1 cellular context compared by ENCODE assay signal in the genomic region with DNA sequence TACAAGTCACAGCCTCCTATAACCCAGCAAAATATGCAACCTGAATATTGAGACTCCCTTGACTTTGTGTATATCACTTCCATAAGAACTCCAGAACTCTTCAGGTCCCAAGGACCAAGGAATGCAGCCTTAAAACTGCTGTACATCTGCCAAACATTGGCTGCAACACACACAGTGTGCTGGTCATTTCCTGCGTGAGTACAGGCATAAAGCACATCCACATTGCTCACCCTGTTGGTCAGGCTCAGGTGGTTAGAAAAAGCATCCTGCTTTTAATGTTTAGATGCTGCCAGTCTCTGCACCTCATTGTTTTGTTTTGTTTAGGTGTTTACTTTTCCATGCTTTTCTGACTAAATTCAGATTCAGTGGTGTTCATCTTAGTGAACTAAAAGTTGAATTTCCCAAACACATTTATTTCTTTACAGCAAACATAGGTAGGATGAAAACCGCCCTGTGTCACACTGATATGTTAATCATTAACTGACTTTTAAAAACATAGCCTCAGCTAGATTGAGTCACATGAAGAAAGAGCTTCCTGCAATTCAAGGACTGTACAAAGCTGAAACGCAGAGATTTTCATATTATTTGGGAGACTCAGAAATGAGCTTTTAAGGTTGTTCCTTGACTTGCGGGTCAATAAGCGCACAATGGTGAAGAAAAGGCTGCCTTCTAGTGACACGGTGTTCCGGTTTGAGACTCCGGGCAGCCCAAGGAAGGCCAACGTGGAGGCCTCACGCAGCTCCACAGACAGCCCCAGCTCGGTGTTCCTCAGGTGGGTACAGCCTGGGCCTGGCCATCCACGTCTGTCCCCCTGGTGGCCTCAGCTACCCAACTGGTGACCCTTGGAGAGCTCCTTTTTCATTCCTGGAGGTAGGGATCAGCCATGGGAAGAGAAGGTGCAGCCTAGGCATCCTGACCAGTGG.
A peak's percentile ranks its signal among the peaks of the same experiment; 100 is the strongest.
TF ChIP-seq lines count a peak whose summit lies in the region.

No MANE protein-coding gene starts in this region.

TF ChIP-seq in HepG2, 621 proteins besides CTCF, POLR2A, EP300 and RAD21 (continued from another document and continues in another):
- TF ChIP-seq, protein P1, sequence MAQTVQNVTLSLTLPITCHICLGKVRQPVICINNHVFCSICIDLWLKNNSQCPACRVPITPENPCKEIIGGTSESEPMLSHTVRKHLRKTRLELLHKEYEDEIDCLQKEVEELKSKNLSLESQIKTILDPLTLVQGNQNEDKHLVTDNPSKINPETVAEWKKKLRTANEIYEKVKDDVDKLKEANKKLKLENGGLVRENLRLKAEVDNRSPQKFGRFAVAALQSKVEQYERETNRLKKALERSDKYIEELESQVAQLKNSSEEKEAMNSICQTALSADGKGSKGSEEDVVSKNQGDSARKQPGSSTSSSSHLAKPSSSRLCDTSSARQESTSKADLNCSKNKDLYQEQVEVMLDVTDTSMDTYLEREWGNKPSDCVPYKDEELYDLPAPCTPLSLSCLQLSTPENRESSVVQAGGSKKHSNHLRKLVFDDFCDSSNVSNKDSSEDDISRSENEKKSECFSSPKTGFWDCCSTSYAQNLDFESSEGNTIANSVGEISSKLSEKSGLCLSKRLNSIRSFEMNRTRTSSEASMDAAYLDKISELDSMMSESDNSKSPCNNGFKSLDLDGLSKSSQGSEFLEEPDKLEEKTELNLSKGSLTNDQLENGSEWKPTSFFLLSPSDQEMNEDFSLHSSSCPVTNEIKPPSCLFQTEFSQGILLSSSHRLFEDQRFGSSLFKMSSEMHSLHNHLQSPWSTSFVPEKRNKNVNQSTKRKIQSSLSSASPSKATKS (CRISPR knock-in tag; IDR thresholded peaks at IDR 0.05) = no peak
- TF ChIP-seq ZNF382 (CRISPR knock-in tag; IDR thresholded peaks at IDR 0.05; ENCODE audit: borderline replicate concordance) (no peak), PPARG (CRISPR knock-in tag; conservative IDR thresholded peaks at IDR 0.05) (peak; percentile 29), HDAC2 (CRISPR knock-in tag; IDR thresholded peaks at IDR 0.05) (peak; percentile 9; the same call in 1 of the 2 replicates), ZNF205 (CRISPR knock-in tag; IDR thresholded peaks at IDR 0.05) (0 out of 2 replicates have a peak, but pooled peaks have one; percentile 57), ZNF256 (CRISPR knock-in tag; conservative IDR thresholded peaks at IDR 0.05) (no peak), NRL (CRISPR knock-in tag; IDR thresholded peaks at IDR 0.05; ENCODE audit: borderline replicate concordance) (no peak), SRF (IDR thresholded peaks at IDR 0.05; ENCODE audit: low read depth, low read length) (no peak), IKZF4 (CRISPR knock-in tag; IDR thresholded peaks at IDR 0.05; ENCODE audit: borderline replicate concordance, low read depth, not compliant biosample characterization) (no peak), KDM5B (CRISPR knock-in tag; IDR thresholded peaks at IDR 0.05; ENCODE audit: borderline replicate concordance) (peak; percentile 41; the same call in 1 of the 2 replicates), ZFP36L2 (CRISPR knock-in tag; IDR thresholded peaks at IDR 0.05) (no peak), POGZ (CRISPR knock-in tag; IDR thresholded peaks at IDR 0.05) (peak; percentile 44), ASH2L (IDR thresholded peaks at IDR 0.05; ENCODE audit: insufficient read length, low read depth, low read length) (peak; percentile 45), KAT2B (IDR thresholded peaks at IDR 0.05; ENCODE audit: borderline replicate concordance, low read depth, low read length) (no peak), SMAD1 (CRISPR knock-in tag; IDR thresholded peaks at IDR 0.05; ENCODE audit: borderline replicate concordance, low read depth) (no peak)
- TF ChIP-seq, protein P2, sequence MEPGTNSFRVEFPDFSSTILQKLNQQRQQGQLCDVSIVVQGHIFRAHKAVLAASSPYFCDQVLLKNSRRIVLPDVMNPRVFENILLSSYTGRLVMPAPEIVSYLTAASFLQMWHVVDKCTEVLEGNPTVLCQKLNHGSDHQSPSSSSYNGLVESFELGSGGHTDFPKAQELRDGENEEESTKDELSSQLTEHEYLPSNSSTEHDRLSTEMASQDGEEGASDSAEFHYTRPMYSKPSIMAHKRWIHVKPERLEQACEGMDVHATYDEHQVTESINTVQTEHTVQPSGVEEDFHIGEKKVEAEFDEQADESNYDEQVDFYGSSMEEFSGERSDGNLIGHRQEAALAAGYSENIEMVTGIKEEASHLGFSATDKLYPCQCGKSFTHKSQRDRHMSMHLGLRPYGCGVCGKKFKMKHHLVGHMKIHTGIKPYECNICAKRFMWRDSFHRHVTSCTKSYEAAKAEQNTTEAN (CRISPR knock-in tag; conservative IDR thresholded peaks at IDR 0.05) = no peak
- TF ChIP-seq, protein P3, sequence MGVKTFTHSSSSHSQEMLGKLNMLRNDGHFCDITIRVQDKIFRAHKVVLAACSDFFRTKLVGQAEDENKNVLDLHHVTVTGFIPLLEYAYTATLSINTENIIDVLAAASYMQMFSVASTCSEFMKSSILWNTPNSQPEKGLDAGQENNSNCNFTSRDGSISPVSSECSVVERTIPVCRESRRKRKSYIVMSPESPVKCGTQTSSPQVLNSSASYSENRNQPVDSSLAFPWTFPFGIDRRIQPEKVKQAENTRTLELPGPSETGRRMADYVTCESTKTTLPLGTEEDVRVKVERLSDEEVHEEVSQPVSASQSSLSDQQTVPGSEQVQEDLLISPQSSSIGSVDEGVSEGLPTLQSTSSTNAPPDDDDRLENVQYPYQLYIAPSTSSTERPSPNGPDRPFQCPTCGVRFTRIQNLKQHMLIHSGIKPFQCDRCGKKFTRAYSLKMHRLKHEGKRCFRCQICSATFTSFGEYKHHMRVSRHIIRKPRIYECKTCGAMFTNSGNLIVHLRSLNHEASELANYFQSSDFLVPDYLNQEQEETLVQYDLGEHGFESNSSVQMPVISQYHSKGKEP (CRISPR knock-in tag; IDR thresholded peaks at IDR 0.05) = 0 out of 2 replicates have a peak, but pooled peaks have one; percentile 39
- TF ChIP-seq, protein P4, sequence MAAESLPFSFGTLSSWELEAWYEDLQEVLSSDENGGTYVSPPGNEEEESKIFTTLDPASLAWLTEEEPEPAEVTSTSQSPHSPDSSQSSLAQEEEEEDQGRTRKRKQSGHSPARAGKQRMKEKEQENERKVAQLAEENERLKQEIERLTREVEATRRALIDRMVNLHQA (CRISPR knock-in tag; IDR thresholded peaks at IDR 0.05) = no peak
- TF ChIP-seq, protein P5, sequence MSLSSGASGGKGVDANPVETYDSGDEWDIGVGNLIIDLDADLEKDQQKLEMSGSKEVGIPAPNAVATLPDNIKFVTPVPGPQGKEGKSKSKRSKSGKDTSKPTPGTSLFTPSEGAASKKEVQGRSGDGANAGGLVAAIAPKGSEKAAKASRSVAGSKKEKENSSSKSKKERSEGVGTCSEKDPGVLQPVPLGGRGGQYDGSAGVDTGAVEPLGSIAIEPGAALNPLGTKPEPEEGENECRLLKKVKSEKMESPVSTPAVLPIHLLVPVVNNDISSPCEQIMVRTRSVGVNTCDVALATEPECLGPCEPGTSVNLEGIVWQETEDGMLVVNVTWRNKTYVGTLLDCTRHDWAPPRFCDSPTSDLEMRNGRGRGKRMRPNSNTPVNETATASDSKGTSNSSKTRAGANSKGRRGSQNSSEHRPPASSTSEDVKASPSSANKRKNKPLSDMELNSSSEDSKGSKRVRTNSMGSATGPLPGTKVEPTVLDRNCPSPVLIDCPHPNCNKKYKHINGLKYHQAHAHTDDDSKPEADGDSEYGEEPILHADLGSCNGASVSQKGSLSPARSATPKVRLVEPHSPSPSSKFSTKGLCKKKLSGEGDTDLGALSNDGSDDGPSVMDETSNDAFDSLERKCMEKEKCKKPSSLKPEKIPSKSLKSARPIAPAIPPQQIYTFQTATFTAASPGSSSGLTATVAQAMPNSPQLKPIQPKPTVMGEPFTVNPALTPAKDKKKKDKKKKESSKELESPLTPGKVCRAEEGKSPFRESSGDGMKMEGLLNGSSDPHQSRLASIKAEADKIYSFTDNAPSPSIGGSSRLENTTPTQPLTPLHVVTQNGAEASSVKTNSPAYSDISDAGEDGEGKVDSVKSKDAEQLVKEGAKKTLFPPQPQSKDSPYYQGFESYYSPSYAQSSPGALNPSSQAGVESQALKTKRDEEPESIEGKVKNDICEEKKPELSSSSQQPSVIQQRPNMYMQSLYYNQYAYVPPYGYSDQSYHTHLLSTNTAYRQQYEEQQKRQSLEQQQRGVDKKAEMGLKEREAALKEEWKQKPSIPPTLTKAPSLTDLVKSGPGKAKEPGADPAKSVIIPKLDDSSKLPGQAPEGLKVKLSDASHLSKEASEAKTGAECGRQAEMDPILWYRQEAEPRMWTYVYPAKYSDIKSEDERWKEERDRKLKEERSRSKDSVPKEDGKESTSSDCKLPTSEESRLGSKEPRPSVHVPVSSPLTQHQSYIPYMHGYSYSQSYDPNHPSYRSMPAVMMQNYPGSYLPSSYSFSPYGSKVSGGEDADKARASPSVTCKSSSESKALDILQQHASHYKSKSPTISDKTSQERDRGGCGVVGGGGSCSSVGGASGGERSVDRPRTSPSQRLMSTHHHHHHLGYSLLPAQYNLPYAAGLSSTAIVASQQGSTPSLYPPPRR (CRISPR knock-in tag; IDR thresholded peaks at IDR 0.05; ENCODE audit: borderline replicate concordance) = 0 out of 2 replicates have a peak, but pooled peaks have one; percentile 51
- TF ChIP-seq, protein P6, sequence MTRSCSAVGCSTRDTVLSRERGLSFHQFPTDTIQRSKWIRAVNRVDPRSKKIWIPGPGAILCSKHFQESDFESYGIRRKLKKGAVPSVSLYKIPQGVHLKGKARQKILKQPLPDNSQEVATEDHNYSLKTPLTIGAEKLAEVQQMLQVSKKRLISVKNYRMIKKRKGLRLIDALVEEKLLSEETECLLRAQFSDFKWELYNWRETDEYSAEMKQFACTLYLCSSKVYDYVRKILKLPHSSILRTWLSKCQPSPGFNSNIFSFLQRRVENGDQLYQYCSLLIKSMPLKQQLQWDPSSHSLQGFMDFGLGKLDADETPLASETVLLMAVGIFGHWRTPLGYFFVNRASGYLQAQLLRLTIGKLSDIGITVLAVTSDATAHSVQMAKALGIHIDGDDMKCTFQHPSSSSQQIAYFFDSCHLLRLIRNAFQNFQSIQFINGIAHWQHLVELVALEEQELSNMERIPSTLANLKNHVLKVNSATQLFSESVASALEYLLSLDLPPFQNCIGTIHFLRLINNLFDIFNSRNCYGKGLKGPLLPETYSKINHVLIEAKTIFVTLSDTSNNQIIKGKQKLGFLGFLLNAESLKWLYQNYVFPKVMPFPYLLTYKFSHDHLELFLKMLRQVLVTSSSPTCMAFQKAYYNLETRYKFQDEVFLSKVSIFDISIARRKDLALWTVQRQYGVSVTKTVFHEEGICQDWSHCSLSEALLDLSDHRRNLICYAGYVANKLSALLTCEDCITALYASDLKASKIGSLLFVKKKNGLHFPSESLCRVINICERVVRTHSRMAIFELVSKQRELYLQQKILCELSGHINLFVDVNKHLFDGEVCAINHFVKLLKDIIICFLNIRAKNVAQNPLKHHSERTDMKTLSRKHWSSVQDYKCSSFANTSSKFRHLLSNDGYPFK (CRISPR knock-in tag; IDR thresholded peaks at IDR 0.05; ENCODE audit: borderline replicate concordance) = no peak
- TF ChIP-seq, protein P7, sequence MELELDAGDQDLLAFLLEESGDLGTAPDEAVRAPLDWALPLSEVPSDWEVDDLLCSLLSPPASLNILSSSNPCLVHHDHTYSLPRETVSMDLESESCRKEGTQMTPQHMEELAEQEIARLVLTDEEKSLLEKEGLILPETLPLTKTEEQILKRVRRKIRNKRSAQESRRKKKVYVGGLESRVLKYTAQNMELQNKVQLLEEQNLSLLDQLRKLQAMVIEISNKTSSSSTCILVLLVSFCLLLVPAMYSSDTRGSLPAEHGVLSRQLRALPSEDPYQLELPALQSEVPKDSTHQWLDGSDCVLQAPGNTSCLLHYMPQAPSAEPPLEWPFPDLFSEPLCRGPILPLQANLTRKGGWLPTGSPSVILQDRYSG (CRISPR knock-in tag; IDR thresholded peaks at IDR 0.05) = no peak
- TF ChIP-seq, protein P8, sequence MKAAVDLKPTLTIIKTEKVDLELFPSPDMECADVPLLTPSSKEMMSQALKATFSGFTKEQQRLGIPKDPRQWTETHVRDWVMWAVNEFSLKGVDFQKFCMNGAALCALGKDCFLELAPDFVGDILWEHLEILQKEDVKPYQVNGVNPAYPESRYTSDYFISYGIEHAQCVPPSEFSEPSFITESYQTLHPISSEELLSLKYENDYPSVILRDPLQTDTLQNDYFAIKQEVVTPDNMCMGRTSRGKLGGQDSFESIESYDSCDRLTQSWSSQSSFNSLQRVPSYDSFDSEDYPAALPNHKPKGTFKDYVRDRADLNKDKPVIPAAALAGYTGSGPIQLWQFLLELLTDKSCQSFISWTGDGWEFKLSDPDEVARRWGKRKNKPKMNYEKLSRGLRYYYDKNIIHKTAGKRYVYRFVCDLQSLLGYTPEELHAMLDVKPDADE (CRISPR knock-in tag; IDR thresholded peaks at IDR 0.05) = no peak
- TF ChIP-seq, protein P9, sequence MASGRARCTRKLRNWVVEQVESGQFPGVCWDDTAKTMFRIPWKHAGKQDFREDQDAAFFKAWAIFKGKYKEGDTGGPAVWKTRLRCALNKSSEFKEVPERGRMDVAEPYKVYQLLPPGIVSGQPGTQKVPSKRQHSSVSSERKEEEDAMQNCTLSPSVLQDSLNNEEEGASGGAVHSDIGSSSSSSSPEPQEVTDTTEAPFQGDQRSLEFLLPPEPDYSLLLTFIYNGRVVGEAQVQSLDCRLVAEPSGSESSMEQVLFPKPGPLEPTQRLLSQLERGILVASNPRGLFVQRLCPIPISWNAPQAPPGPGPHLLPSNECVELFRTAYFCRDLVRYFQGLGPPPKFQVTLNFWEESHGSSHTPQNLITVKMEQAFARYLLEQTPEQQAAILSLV (CRISPR knock-in tag; IDR thresholded peaks at IDR 0.05; ENCODE audit: borderline replicate concordance) = no peak
- TF ChIP-seq, protein P10, sequence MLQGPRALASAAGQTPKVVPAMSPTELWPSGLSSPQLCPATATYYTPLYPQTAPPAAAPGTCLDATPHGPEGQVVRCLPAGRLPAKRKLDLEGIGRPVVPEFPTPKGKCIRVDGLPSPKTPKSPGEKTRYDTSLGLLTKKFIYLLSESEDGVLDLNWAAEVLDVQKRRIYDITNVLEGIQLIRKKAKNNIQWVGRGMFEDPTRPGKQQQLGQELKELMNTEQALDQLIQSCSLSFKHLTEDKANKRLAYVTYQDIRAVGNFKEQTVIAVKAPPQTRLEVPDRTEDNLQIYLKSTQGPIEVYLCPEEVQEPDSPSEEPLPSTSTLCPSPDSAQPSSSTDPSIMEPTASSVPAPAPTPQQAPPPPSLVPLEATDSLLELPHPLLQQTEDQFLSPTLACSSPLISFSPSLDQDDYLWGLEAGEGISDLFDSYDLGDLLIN (CRISPR knock-in tag; IDR thresholded peaks at IDR 0.05; ENCODE audit: borderline replicate concordance) = no peak
- TF ChIP-seq, protein P11, sequence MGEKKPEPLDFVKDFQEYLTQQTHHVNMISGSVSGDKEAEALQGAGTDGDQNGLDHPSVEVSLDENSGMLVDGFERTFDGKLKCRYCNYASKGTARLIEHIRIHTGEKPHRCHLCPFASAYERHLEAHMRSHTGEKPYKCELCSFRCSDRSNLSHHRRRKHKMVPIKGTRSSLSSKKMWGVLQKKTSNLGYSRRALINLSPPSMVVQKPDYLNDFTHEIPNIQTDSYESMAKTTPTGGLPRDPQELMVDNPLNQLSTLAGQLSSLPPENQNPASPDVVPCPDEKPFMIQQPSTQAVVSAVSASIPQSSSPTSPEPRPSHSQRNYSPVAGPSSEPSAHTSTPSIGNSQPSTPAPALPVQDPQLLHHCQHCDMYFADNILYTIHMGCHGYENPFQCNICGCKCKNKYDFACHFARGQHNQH (CRISPR knock-in tag; IDR thresholded peaks at IDR 0.05) = peak; percentile 62
- TF ChIP-seq, protein P12, sequence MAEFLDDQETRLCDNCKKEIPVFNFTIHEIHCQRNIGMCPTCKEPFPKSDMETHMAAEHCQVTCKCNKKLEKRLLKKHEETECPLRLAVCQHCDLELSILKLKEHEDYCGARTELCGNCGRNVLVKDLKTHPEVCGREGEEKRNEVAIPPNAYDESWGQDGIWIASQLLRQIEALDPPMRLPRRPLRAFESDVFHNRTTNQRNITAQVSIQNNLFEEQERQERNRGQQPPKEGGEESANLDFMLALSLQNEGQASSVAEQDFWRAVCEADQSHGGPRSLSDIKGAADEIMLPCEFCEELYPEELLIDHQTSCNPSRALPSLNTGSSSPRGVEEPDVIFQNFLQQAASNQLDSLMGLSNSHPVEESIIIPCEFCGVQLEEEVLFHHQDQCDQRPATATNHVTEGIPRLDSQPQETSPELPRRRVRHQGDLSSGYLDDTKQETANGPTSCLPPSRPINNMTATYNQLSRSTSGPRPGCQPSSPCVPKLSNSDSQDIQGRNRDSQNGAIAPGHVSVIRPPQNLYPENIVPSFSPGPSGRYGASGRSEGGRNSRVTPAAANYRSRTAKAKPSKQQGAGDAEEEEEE (CRISPR knock-in tag; IDR thresholded peaks at IDR 0.05; ENCODE audit: borderline replicate concordance) = no peak
